In the genomic region with DNA sequence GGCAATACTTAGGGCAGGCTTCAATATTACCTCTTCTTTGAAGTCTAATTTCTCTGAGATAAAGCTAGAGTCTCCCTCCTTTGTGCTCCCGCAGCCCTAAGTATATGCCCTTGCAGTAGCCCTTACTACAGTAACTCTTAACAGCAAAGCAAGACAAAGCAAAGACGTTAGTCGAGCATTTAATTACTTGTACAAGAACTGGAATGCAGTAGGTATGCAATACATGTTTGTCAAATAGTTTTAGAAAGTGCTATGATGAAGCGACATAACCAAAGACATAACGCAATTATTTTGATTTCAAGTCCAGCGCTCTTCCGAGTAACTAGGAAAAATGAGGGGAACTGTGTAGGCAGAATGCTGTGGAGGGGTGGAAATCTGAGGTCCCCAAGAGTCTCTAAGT, we compare ENCODE assay signal across 10 cellular contexts. TPM values are rescaled to one million over a fixed set of nuclear protein-coding genes. Genes with fewer than 3 reads are reported as not detected.
DNase-seq lines count a peak whose midpoint lies in the region; ATAC-seq, FAIRE-seq and TF ChIP-seq lines count a peak whose summit lies in the region.
"Had no signal": no experiment of that assay in that cellular context is flagged by ENCODE, and none has a peak within 500 bp of the region (broad histone marks: within the 10 kb centered on the region; RNA-seq: fewer than 3 reads in every experiment).

No MANE protein-coding gene starts in this region.

- H3K27me3 ChIP-seq in K562 (ENCODE audit: control insufficient read depth in 2 of 2, insufficient read depth in 2 of 2, low read length in 2 of 2) (no peaks in the 10 kb centered on the region), right lobe of liver (no peaks in the 10 kb centered on the region), tibial nerve (no peaks in the 10 kb centered on the region)

- POLR2A ChIA-PET in K562 (lab: Yijun Ruan, JAX), result interaction anchor here (1.0 to 3.5 kb wide), 11 partner anchors 12 to 437 kb away, joined by 3 to 20 read pairs (median 6); a partner anchor contains a TSS

- peak overlapping the region in 1 of 2 experiments; percentile 69; a peak in 2 of 4 replicates for H3K9ac ChIP-seq in K562 (ENCODE audit: insufficient read depth in 1 of 2, low read depth in 2 of 2, low read length in 2 of 2)

- TF ChIP-seq EP300 in K562 (IDR thresholded peaks at IDR 0.05; ENCODE audit: low read length) (no peak), tibial nerve (IDR thresholded peaks at IDR 0.05) (no peak)

- intact Hi-C loops in K562 (cut with micrococcal nuclease) (loop anchor here (5.0 kb wide), 3 partner anchors 62 to 83 kb away; a partner anchor contains a TSS), right lobe of liver (cut with DNase I) (no loop called here)

- in situ Hi-C loops in K562 (cut with MboI), result no loop called here

- H3K79me2 ChIP-seq in K562 (ENCODE audit: control insufficient read depth, insufficient read depth, low read length), result peaks cover 55% of the 10 kb centered on the region

- no peak for TF ChIP-seq RAD21 in K562 (CRISPR knock-in tag; conservative IDR thresholded peaks at IDR 0.05 in 1 of 2, IDR thresholded peaks at IDR 0.05 in 1 of 2)

- no peaks in the 10 kb centered on the region for H3K9me1 ChIP-seq in K562 (ENCODE audit: control insufficient read depth, insufficient read depth, low read length)

- H3K36me3 Mint-ChIP-seq in T-helper 2 cell treated with Interferon-gamma antibody and Interleukin-4, amounts not matched to agents 5 μg/mL and 100 μg/mL, for 36 hours (ENCODE audit: low read depth), result peaks cover 8% of the 10 kb centered on the region

- H4K20me1 ChIP-seq in K562 (replicated peaks; ENCODE audit: control insufficient read depth, insufficient read depth, low read length), result peaks cover 15% of the 10 kb centered on the region

- peak overlapping the region; percentile 100 for H3K4me2 ChIP-seq in K562 (ENCODE audit: insufficient read depth, low read length)

- H3K27me3 Mint-ChIP-seq in T-helper 2 cell treated with Interferon-gamma antibody and Interleukin-4, amounts not matched to agents 5 μg/mL and 100 μg/mL, for 36 hours (ENCODE audit: low read depth), result no peaks in the 10 kb centered on the region

- H3K27ac Mint-ChIP-seq in T-helper 2 cell treated with Interferon-gamma antibody and Interleukin-4, amounts not matched to agents 5 μg/mL and 100 μg/mL, for 36 hours, result no peak overlapping the region

- H3K27ac ChIP-seq in K562 (ENCODE audit: extremely low read depth, low read depth, low read length) (peak overlapping the region; percentile 68; the same call in 1 of the 3 replicates), right lobe of liver (peak overlapping the region in 1 of 3 donors; percentile 87), tibial nerve (peak overlapping the region; percentile 66 to 92 (median 92))
- H3K27ac ChIP-seq: 22Rv1 had no signal

- peak overlapping the region; percentile 93; the same call in 1 of the 2 replicates for H2AFZ ChIP-seq in K562 (ENCODE audit: low read depth, low read length)

- CTCF ChIA-PET in K562 (lab: Yijun Ruan, JAX; ENCODE audit: low intra/inter-chr PET ratio), result no interaction called here

- peaks cover 22% of the 10 kb centered on the region; the same call in 2 of the 3 replicates for H3K36me3 ChIP-seq in K562 (ENCODE audit: control insufficient read depth, insufficient read depth, low read length)
- H3K36me3 ChIP-seq in right lobe of liver, result peaks cover 0 to 15% (median 3%) of the 10 kb centered on the region in 4 donors
- H3K36me3 ChIP-seq in tibial nerve, result peaks cover 0 to 19% (median 0%) of the 10 kb centered on the region in 3 donors

- H3K9me3 ChIP-seq in K562 (replicated peaks; ENCODE audit: control insufficient read depth, insufficient read depth, low read depth, low read length) (no peaks in the 10 kb centered on the region), right lobe of liver (no peaks in the 10 kb centered on the region), tibial nerve (no peaks in the 10 kb centered on the region)

- peak overlapping the region; percentile 76 for H3K4me3 ChIP-seq in K562
- H3K4me3 ChIP-seq in right lobe of liver, result peak overlapping the region; percentile 92 to 98 (median 93)
- H3K4me3 ChIP-seq in tibial nerve, result peak overlapping the region; percentile 75 to 94 (median 84)

- H3K9me3 Mint-ChIP-seq in T-helper 2 cell treated with Interferon-gamma antibody and Interleukin-4, amounts not matched to agents 5 μg/mL and 100 μg/mL, for 36 hours, result no peaks in the 10 kb centered on the region

- BruUV-seq in K562 (replicated peaks; lab: Mats Ljungman, UMichigan), result no TSS peak

- DNase-seq in DMS79 treated with DMSO at 0.1 percent for 48 hours (lab: John Stamatoyannopoulos, UW) (peak; percentile 30), DMS79 (lab: John Stamatoyannopoulos, UW) (no peak), K562 (ENCODE audit: extremely low read depth in 1 of 4, low spot score in 3 of 4) (no peak), right lobe of liver (no peak), tibial nerve (ENCODE audit: low spot score in 2 of 2) (no peak), SIG-M5 (lab: John Stamatoyannopoulos, UW) (no peak), activated T-cell treated with anti-CD3 and anti-CD28 coated beads for 4 hours (no peak)
- no peak for DNase-seq in T-helper 2 cell treated with Interferon-gamma antibody and Interleukin-4, amounts not matched to agents 5 μg/mL and 100 μg/mL, for 36 hours (ENCODE audit: low spot score)

- 13% methylated on average over 7 of the region's 7 CpGs for WGBS in K562 (ENCODE audit: insufficient coverage, low coverage, missing lambda C conversion rate)
- WGBS in right lobe of liver (ENCODE audit: insufficient coverage, low coverage, low lambda C conversion rate, missing lambda C conversion rate), result 27% methylated on average over 7 of the region's 7 CpGs
- WGBS in tibial nerve, 2 donors, result 12 to 15% methylated on average over 7 of the region's 7 CpGs

- TF ChIP-seq POLR2A in K562 (conservative IDR thresholded peaks at IDR 0.05) (no peak), right lobe of liver (IDR thresholded peaks at IDR 0.05) (no peak), tibial nerve (IDR thresholded peaks at IDR 0.05) (no peak)

- H3K4me1 ChIP-seq in K562 (replicated peaks in 1 of 2; ENCODE audit: control insufficient read depth in 2 of 2, insufficient read depth in 2 of 2, low read length in 2 of 2) (peaks cover 12 to 24% of the 10 kb centered on the region in 2 experiments; a peak in 3 of 5 replicates), right lobe of liver (peaks cover 2 to 22% (median 13%) of the 10 kb centered on the region in 4 donors), tibial nerve (peaks cover 0 to 65% (median 28%) of the 10 kb centered on the region in 4 donors)

- H3K4me3 Mint-ChIP-seq in T-helper 2 cell treated with Interferon-gamma antibody and Interleukin-4, amounts not matched to agents 5 μg/mL and 100 μg/mL, for 36 hours, result no peak overlapping the region

- no peak for TF ChIP-seq CTCF in K562 (IDR thresholded peaks at IDR 0.05 in 2 of 3, conservative IDR thresholded peaks at IDR 0.05 in 1 of 3; ENCODE audit: insufficient read depth in 2 of 3, low read depth in 1 of 3, low read length in 3 of 3)
- TF ChIP-seq CTCF in right lobe of liver (IDR thresholded peaks at IDR 0.05), result no peak
- TF ChIP-seq CTCF in tibial nerve (IDR thresholded peaks at IDR 0.05), result no peak

- peaks cover 9% of the 10 kb centered on the region for H3K4me1 Mint-ChIP-seq in T-helper 2 cell treated with Interferon-gamma antibody and Interleukin-4, amounts not matched to agents 5 μg/mL and 100 μg/mL, for 36 hours (ENCODE audit: low read depth)

- no peak for FAIRE-seq in K562 (lab: Jason Lieb, UNC)
- FAIRE-seq: endometrium had no signal

- ATAC-seq in K562, result no peak
- ATAC-seq in right lobe of liver, result no peak

RNA-seq across cellular contexts. Expression of a gene that starts 1.6 kb away (rescaled TPM):
- total RNA-seq in K562 (2011; cell fraction: chromatin; rRNA removed; ENCODE audit: low replicate concordance), result 176 and 400 TPM in 2 replicates
- total RNA-seq in K562 (2011; cell fraction: nucleolus; rRNA removed), result 273 and 316 TPM in 2 replicates
- 218 and 223 TPM in 2 replicates for total RNA-seq in K562 (2011; cell fraction: nucleoplasm; rRNA removed)
- 45.7 and 55.3 TPM in 2 replicates for total RNA-seq in K562 (2014; rRNA removed)
- total RNA-seq in K562 (2014; rRNA removed; fragmentation: Illumina TruSeq; extraction: Trizol), result 22.5 and 26.1 TPM in 2 replicates
- total RNA-seq in K562 (2015; rRNA removed; fragmentation: Illumina TruSeq; extraction: Trizol), result 39.2 and 40.8 TPM in 2 replicates
- 79.5 and 81.7 TPM in 2 replicates for total RNA-seq in K562 (2021)
- polyA plus RNA-seq in K562 (2011; rRNA removed), result 60.9 and 92.0 TPM in 2 replicates
- 76.7 and 89.6 TPM in 2 replicates for polyA plus RNA-seq in K562 (2011; cell fraction: cytosol; rRNA removed)
- 482 and 572 TPM in 2 replicates for polyA plus RNA-seq in K562 (2011; cell fraction: nucleus; rRNA removed)
- 38.4 and 79.3 TPM in 2 replicates for polyA plus RNA-seq in K562 (2012)
- 52.1 and 55.8 TPM in 2 replicates for polyA plus RNA-seq in K562 (2014; fragmentation: Illumina TruSeq; extraction: Trizol)
- polyA plus RNA-seq in K562 (2014; fragmentation: Nextera tagmentation; extraction: Ambion mirVana), result 1 to 10 TPM; 1.7 to 5.0 TPM
- polyA plus RNA-seq in K562 (2014; rRNA removed), result 50.1 and 62.9 TPM in 2 replicates
- polyA minus RNA-seq in K562 (2011; rRNA and poly(A)+ RNA removed), result 61.5 and 64.9 TPM in 2 replicates
- 52.2 and 52.3 TPM in 2 replicates for polyA minus RNA-seq in K562 (2011; cell fraction: cytosol; rRNA and poly(A)+ RNA removed)
- polyA minus RNA-seq in K562 (2011; cell fraction: nucleus; rRNA and poly(A)+ RNA removed), result 97.6 and 154 TPM in 2 replicates
- total RNA-seq in right lobe of liver, result 10 to 100 TPM; 19.7 to 25.3 (median 21.6) TPM
- 10 to 100 TPM; 42.4 to 83.9 (median 65.1) TPM for total RNA-seq in tibial nerve

RNA-seq across cellular contexts. Expression of a gene that starts 1.8 kb away (rescaled TPM):
- 18.1 and 39.6 TPM in 2 replicates for total RNA-seq in K562 (2011; cell fraction: chromatin; rRNA removed; ENCODE audit: low replicate concordance)
- 13.2 and 14.9 TPM in 2 replicates for total RNA-seq in K562 (2011; cell fraction: nucleolus; rRNA removed)
- 26.0 and 38.0 TPM in 2 replicates for total RNA-seq in K562 (2011; cell fraction: nucleoplasm; rRNA removed)
- total RNA-seq in K562 (2014; rRNA removed) (3.5 and 5.7 TPM in 2 replicates), K562 (2014; rRNA removed; fragmentation: Illumina TruSeq; extraction: Trizol) (5.2 and 8.1 TPM in 2 replicates), K562 (2015; rRNA removed; fragmentation: Illumina TruSeq; extraction: Trizol) (5.3 and 5.9 TPM in 2 replicates), K562 (2021) (5.7 and 8.5 TPM in 2 replicates), right lobe of liver (1 to 10 TPM; 4.7 to 6.4 (median 5.3) TPM), tibial nerve (1 to 10 TPM; 3.0 to 8.4 (median 3.5) TPM)
- polyA plus RNA-seq in K562 (2011; rRNA removed) (12.5 and 13.9 TPM in 2 replicates), K562 (2014; fragmentation: Illumina TruSeq; extraction: Trizol) (5.4 and 7.1 TPM in 2 replicates), K562 (2014; fragmentation: Nextera tagmentation; extraction: Ambion mirVana) (1 to 10 TPM in 1 of 2 experiments, under 1 TPM in 1; 0.55 to 1.8 TPM), K562 (2014; rRNA removed) (3.4 and 3.5 TPM in 2 replicates)
- 4.9 and 5.3 TPM in 2 replicates for polyA plus RNA-seq in K562 (2011; cell fraction: cytosol; rRNA removed)
- polyA plus RNA-seq in K562 (2011; cell fraction: nucleus; rRNA removed), result 3.7 and 8.0 TPM in 2 replicates
- 3.3 and 7.4 TPM in 2 replicates for polyA plus RNA-seq in K562 (2012)
- 9.5 and 11.0 TPM in 2 replicates for polyA minus RNA-seq in K562 (2011; rRNA and poly(A)+ RNA removed)
- 1.8 and 2.4 TPM in 2 replicates for polyA minus RNA-seq in K562 (2011; cell fraction: cytosol; rRNA and poly(A)+ RNA removed)
- 5.1 and 8.7 TPM in 2 replicates for polyA minus RNA-seq in K562 (2011; cell fraction: nucleus; rRNA and poly(A)+ RNA removed)

RNA-seq across cellular contexts. Expression of a gene that starts 19.5 kb away (rescaled TPM):
- 0.53 and 2.8 TPM in 2 replicates for total RNA-seq in K562 (2011; cell fraction: chromatin; rRNA removed; ENCODE audit: low replicate concordance)
- 1.0 and 1.2 TPM in 2 replicates for total RNA-seq in K562 (2011; cell fraction: nucleolus; rRNA removed)
- 1.4 and 1.8 TPM in 2 replicates for total RNA-seq in K562 (2011; cell fraction: nucleoplasm; rRNA removed)
- 0.08 and 0.09 TPM in 2 replicates for total RNA-seq in K562 (2014; rRNA removed)
- 0.18 and 0.22 TPM in 2 replicates for total RNA-seq in K562 (2014; rRNA removed; fragmentation: Illumina TruSeq; extraction: Trizol)
- 0.04 and 0.22 TPM in 2 replicates for total RNA-seq in K562 (2015; rRNA removed; fragmentation: Illumina TruSeq; extraction: Trizol)
- 0.27 and 0.34 TPM in 2 replicates for total RNA-seq in K562 (2021)
- polyA plus RNA-seq in K562 (2011; rRNA removed), result 0.49 and 0.58 TPM in 2 replicates
- polyA plus RNA-seq in K562 (2011; cell fraction: cytosol; rRNA removed), result 0.07 and 0.19 TPM in 2 replicates
- polyA plus RNA-seq in K562 (2011; cell fraction: nucleus; rRNA removed), result 0.61 and 1.6 TPM in 2 replicates
- polyA plus RNA-seq in K562 (2012), result 0.14 and 0.35 TPM in 2 replicates
- polyA plus RNA-seq in K562 (2014; fragmentation: Illumina TruSeq; extraction: Trizol), result 0.21 and 0.27 TPM in 2 replicates
- polyA plus RNA-seq in K562 (2014; fragmentation: Nextera tagmentation; extraction: Ambion mirVana), result under 1 TPM; 0.18 to 0.21 TPM
- 0.09 TPM in 2 replicates for polyA plus RNA-seq in K562 (2014; rRNA removed)
- 0.25 and 0.75 TPM in 2 replicates for polyA minus RNA-seq in K562 (2011; rRNA and poly(A)+ RNA removed)
- polyA minus RNA-seq in K562 (2011; cell fraction: cytosol; rRNA and poly(A)+ RNA removed), result not detected in 2 replicates
- 0.54 and 0.78 TPM in 2 replicates for polyA minus RNA-seq in K562 (2011; cell fraction: nucleus; rRNA and poly(A)+ RNA removed)
- total RNA-seq in right lobe of liver, result under 1 TPM in 1 of 6 experiments, not detected in 5; 0.07 TPM
- total RNA-seq in tibial nerve, result under 1 TPM in 3 of 4 donors, not detected in 1; 0.21 to 0.30 (median 0.22) TPM

RNA-seq across cellular contexts. Expression of a gene that starts 25.2 kb away (rescaled TPM):
- not detected in 2 replicates for total RNA-seq in K562 (2011; cell fraction: chromatin; rRNA removed; ENCODE audit: low replicate concordance)
- total RNA-seq in K562 (2011; cell fraction: nucleolus; rRNA removed), result not detected in 2 replicates
- not detected in 2 replicates for total RNA-seq in K562 (2011; cell fraction: nucleoplasm; rRNA removed)
- not detected in 2 replicates for total RNA-seq in K562 (2014; rRNA removed)
- not detected in 2 replicates for total RNA-seq in K562 (2014; rRNA removed; fragmentation: Illumina TruSeq; extraction: Trizol)
- total RNA-seq in K562 (2015; rRNA removed; fragmentation: Illumina TruSeq; extraction: Trizol), result not detected in 2 replicates
- total RNA-seq in K562 (2021), result not detected in 2 replicates
- polyA plus RNA-seq in K562 (2011; rRNA removed), result not detected in 2 replicates
- 0.03 TPM in 1 of 2 replicates, not detected in the other for polyA plus RNA-seq in K562 (2011; cell fraction: cytosol; rRNA removed)
- polyA plus RNA-seq in K562 (2011; cell fraction: nucleus; rRNA removed), result not detected in 2 replicates
- 0.03 TPM in 1 of 2 replicates, not detected in the other for polyA plus RNA-seq in K562 (2012)
- polyA plus RNA-seq in K562 (2014; fragmentation: Illumina TruSeq; extraction: Trizol), result not detected in 2 replicates
- not detected for polyA plus RNA-seq in K562 (2014; fragmentation: Nextera tagmentation; extraction: Ambion mirVana)
- not detected in 2 replicates for polyA plus RNA-seq in K562 (2014; rRNA removed)
- not detected in 2 replicates for polyA minus RNA-seq in K562 (2011; rRNA and poly(A)+ RNA removed)
- not detected in 2 replicates for polyA minus RNA-seq in K562 (2011; cell fraction: cytosol; rRNA and poly(A)+ RNA removed)
- not detected in 2 replicates for polyA minus RNA-seq in K562 (2011; cell fraction: nucleus; rRNA and poly(A)+ RNA removed)
- 1 to 10 TPM in 1 of 6 experiments, not detected in 5; 1.0 TPM for total RNA-seq in right lobe of liver
- total RNA-seq in tibial nerve, result 100 to 1,000 TPM; 136 to 259 (median 218) TPM

RNA-seq across cellular contexts. Expression of a gene that starts 51.7 kb away (rescaled TPM):
- 68.5 and 80.5 TPM in 2 replicates for total RNA-seq in K562 (2011; cell fraction: chromatin; rRNA removed; ENCODE audit: low replicate concordance)
- 66.4 and 81.6 TPM in 2 replicates for total RNA-seq in K562 (2011; cell fraction: nucleolus; rRNA removed)
- total RNA-seq in K562 (2011; cell fraction: nucleoplasm; rRNA removed), result 80.8 and 97.2 TPM in 2 replicates
- total RNA-seq in K562 (2014; rRNA removed) (15.7 and 18.2 TPM in 2 replicates), K562 (2014; rRNA removed; fragmentation: Illumina TruSeq; extraction: Trizol) (23.7 and 25.0 TPM in 2 replicates), K562 (2015; rRNA removed; fragmentation: Illumina TruSeq; extraction: Trizol) (22.2 and 23.7 TPM in 2 replicates), K562 (2021) (20.5 and 22.5 TPM in 2 replicates), right lobe of liver (10 to 100 TPM in 4 of 6 experiments, 1 to 10 TPM in 2; 6.6 to 16.2 (median 13.9) TPM), tibial nerve (10 to 100 TPM in 2 of 4 donors, 1 to 10 TPM in 2; 4.1 to 14.2 (median 8.3) TPM)
- polyA plus RNA-seq in K562 (2011; rRNA removed) (15.3 and 24.9 TPM in 2 replicates), K562 (2014; fragmentation: Illumina TruSeq; extraction: Trizol) (25.3 and 31.4 TPM in 2 replicates), K562 (2014; fragmentation: Nextera tagmentation; extraction: Ambion mirVana) (10 to 100 TPM in 1 of 2 experiments, 1 to 10 TPM in 1; 8.0 to 12.9 TPM), K562 (2014; rRNA removed) (16.6 and 20.3 TPM in 2 replicates)
- 13.2 and 16.1 TPM in 2 replicates for polyA plus RNA-seq in K562 (2011; cell fraction: cytosol; rRNA removed)
- 28.4 and 45.9 TPM in 2 replicates for polyA plus RNA-seq in K562 (2011; cell fraction: nucleus; rRNA removed)
- polyA plus RNA-seq in K562 (2012), result 15.9 and 21.3 TPM in 2 replicates
- polyA minus RNA-seq in K562 (2011; rRNA and poly(A)+ RNA removed), result 21.4 and 35.1 TPM in 2 replicates
- polyA minus RNA-seq in K562 (2011; cell fraction: cytosol; rRNA and poly(A)+ RNA removed), result 14.4 and 16.4 TPM in 2 replicates
- 24.0 and 28.0 TPM in 2 replicates for polyA minus RNA-seq in K562 (2011; cell fraction: nucleus; rRNA and poly(A)+ RNA removed)
